ENCODE assay signal across 12 cellular contexts in genomic region chr19:7257148-7258041, GRCh38. TPM values are rescaled to one million over a fixed set of nuclear protein-coding genes. Genes with fewer than 3 reads are reported as not detected.
DNase-seq lines count a peak whose midpoint lies in the region; ATAC-seq, FAIRE-seq and TF ChIP-seq lines count a peak whose summit lies in the region.
"Had no signal": no experiment of that assay in that cellular context is flagged by ENCODE, and none has a peak within 500 bp of the region (broad histone marks: within the 10 kb centered on the region; RNA-seq: fewer than 3 reads in every experiment).

No MANE protein-coding gene starts in this region.

- no TSS peak for BruUV-seq in HepG2 (replicated peaks; lab: Mats Ljungman, UMichigan)

- ATAC-seq in left cardiac atrium (peak in 1 of 2 donors; percentile 87), Right ventricle myocardium superior (ENCODE audit: poor library complexity) (no peak), HepG2 (no peak; the same call in 2 of the 3 replicates), HG03354 (IDR thresholded peaks at IDR 0.05; ENCODE audit: poor library complexity, severe bottlenecking, unreplicated experiment) (no peak)

- intact Hi-C loops in left cardiac atrium (cut with DNase I) (no loop called here), Right ventricle myocardium superior (cut with DNase I) (no loop called here), HepG2 (cut with micrococcal nuclease; ENCODE audit: unreplicated experiment) (no loop called here), vagina (cut with DNase I) (no loop called here)

- no peak for TF ChIP-seq POLR2A in HepG2 (IDR thresholded peaks at IDR 0.05; ENCODE audit: insufficient read depth in 1 of 2, low read depth in 2 of 2, low read length in 2 of 2)
- TF ChIP-seq POLR2A in vagina (IDR thresholded peaks at IDR 0.05) = no peak

- no peak overlapping the region for H3K9ac ChIP-seq in HepG2 (ENCODE audit: insufficient read depth, low read depth, low read length)

- H3K27me3 ChIP-seq in HepG2 (ENCODE audit: control insufficient read depth in 1 of 2, insufficient read depth in 2 of 2, low read length in 2 of 2) (no peaks in the 10 kb centered on the region), vagina (no peaks in the 10 kb centered on the region)
- H3K27me3 ChIP-seq: thyroid gland had no signal

- H3K27ac ChIP-seq in HepG2 (ENCODE audit: extremely low read length, insufficient read depth, low read length) (no peak overlapping the region), vagina (peak overlapping the region; percentile 49)
- H3K27ac ChIP-seq: thyroid gland had no signal

- no peak for TF ChIP-seq RAD21 in HepG2 (CRISPR knock-in tag; IDR thresholded peaks at IDR 0.05)

- H3K9me3 ChIP-seq in HepG2 (ENCODE audit: low read length) (no peaks in the 10 kb centered on the region), vagina (no peaks in the 10 kb centered on the region)
- H3K9me3 ChIP-seq: thyroid gland had no signal

- DNase-seq in left cardiac atrium (peak; percentile 42), Right ventricle myocardium superior (no peak), choroid plexus epithelial cell (ENCODE audit: low read depth) (peak; percentile 83), HepG2 (ENCODE audit: low spot score) (peak; percentile 68), vagina (ENCODE audit: extremely low spot score in 2 of 2) (no peak), occipital lobe (lab: John Stamatoyannopoulos, UW) (no peak), NCI-H1930 (lab: John Stamatoyannopoulos, UW) (no peak)
- DNase-seq: activated CD8-positive, alpha-beta memory T cell treated with anti-CD3 and anti-CD28 coated beads, Interleukin-2, amount 50 U/mL, for 48 hours; NCI-H524; nephron progenitor cell; thyroid gland had no signal

- CTCF ChIA-PET in HepG2 (lab: Yijun Ruan, JAX; ENCODE audit: low intra/inter-chr PET ratio, low total read pairs) = no interaction called here

- H3K4me2 ChIP-seq in HepG2 (ENCODE audit: low read depth, low read length) = no peak overlapping the region

- H3K4me3 ChIP-seq in choroid plexus epithelial cell (ENCODE audit: low read depth, low read length) (no peak overlapping the region), HepG2 (replicated peaks in 1 of 3; ENCODE audit: insufficient read depth in 1 of 3, low read depth in 2 of 3, low read length in 3 of 3) (no peak overlapping the region), vagina (no peak overlapping the region)
- H3K4me3 ChIP-seq: thyroid gland had no signal

- H3K36me3 ChIP-seq in HepG2 (replicated peaks in 1 of 2; ENCODE audit: control insufficient read depth in 1 of 2, insufficient read depth in 2 of 2, low read length in 2 of 2) = peaks cover under 1 to 15% of the 10 kb centered on the region in 2 experiments; a peak in 3 of 5 replicates
- H3K36me3 ChIP-seq in vagina = no peaks in the 10 kb centered on the region
- H3K36me3 ChIP-seq: thyroid gland had no signal

- FAIRE-seq in HepG2 (lab: Jason Lieb, UNC) = no peak

- peaks cover 31% of the 10 kb centered on the region; the same call in 1 of the 2 replicates for H4K20me1 ChIP-seq in HepG2 (ENCODE audit: insufficient read depth, low read length)

- peak in 1 of 2 experiments; percentile 16; a peak in 1 of 4 replicates for TF ChIP-seq EP300 in HepG2 (IDR thresholded peaks at IDR 0.05; ENCODE audit: low read depth in 2 of 2, low read length in 2 of 2)
- no peak for TF ChIP-seq EP300 in HepG2 (CRISPR knock-in tag; IDR thresholded peaks at IDR 0.05; ENCODE audit: borderline replicate concordance)

- TF ChIP-seq CTCF in choroid plexus epithelial cell (conservative IDR thresholded peaks at IDR 0.05; ENCODE audit: low read depth, low read length) (no peak), HepG2 (CRISPR knock-in tag; IDR thresholded peaks at IDR 0.05) (no peak), vagina (IDR thresholded peaks at IDR 0.05) (no peak)

- in situ Hi-C loops in HepG2 (cut with HindIII; ENCODE audit: extremely low pct_ligation_motif_present, low pct_unique_long_range_greater_than_20kb) = no loop called here

- peaks cover 38% of the 10 kb centered on the region for H3K79me2 ChIP-seq in HepG2 (ENCODE audit: insufficient read depth, low read length)

- 78% methylated on average over 17 of the region's 17 CpGs for WGBS in HepG2 (ENCODE audit: low lambda C conversion rate)

- POLR2A ChIA-PET in HepG2 (lab: Yijun Ruan, JAX) = interaction anchor here (0.7 to 1.9 kb wide), 2 partner anchors 37 to 79 kb away, joined by 4 to 5 read pairs; partner anchors contain the start of gene INSR

- H2AFZ ChIP-seq in HepG2 (ENCODE audit: low read length) = no peak overlapping the region

- H3K4me1 ChIP-seq in HepG2 (ENCODE audit: insufficient read depth, low read length) = peaks cover 10% of the 10 kb centered on the region
- H3K4me1 ChIP-seq in vagina = peaks cover 44% of the 10 kb centered on the region

TF ChIP-seq in HepG2, 621 proteins besides CTCF, POLR2A, EP300 and RAD21 (continues in another document):
- TF ChIP-seq THAP8 (CRISPR knock-in tag; IDR thresholded peaks at IDR 0.05; ENCODE audit: borderline replicate concordance) (no peak), STAT5B (CRISPR knock-in tag; IDR thresholded peaks at IDR 0.05) (no peak), ZBTB26 (CRISPR knock-in tag; IDR thresholded peaks at IDR 0.05; ENCODE audit: borderline replicate concordance) (peak; percentile 98), SCMH1 (CRISPR knock-in tag; IDR thresholded peaks at IDR 0.05; ENCODE audit: borderline replicate concordance) (no peak), ZNF350 (CRISPR knock-in tag; IDR thresholded peaks at IDR 0.05; ENCODE audit: borderline replicate concordance, low read depth) (no peak), PHF21A (CRISPR knock-in tag; IDR thresholded peaks at IDR 0.05) (no peak), STAG1 (CRISPR knock-in tag; IDR thresholded peaks at IDR 0.05) (no peak), AGO1 (IDR thresholded peaks at IDR 0.05; ENCODE audit: low read depth, low read length, poor library complexity, severe bottlenecking) (no peak), NAIF1 (CRISPR knock-in tag; IDR thresholded peaks at IDR 0.05; ENCODE audit: borderline replicate concordance) (no peak), GATA4 (IDR thresholded peaks at IDR 0.05; ENCODE audit: borderline replicate concordance, low read depth) (no peak)

RNA-seq across cellular contexts. Expression of gene INSR, which starts 36.8 kb away (rescaled TPM):
- total RNA-seq in left cardiac atrium = 10 to 100 TPM; 44.6 to 52.9 TPM
- total RNA-seq in Right ventricle myocardium superior = 71.9 TPM
- 13.6 and 24.2 TPM in 2 replicates for total RNA-seq in HepG2 (2016; rRNA removed; fragmentation: Illumina TruSeq; extraction: Trizol)
- total RNA-seq in HepG2 (2016; cell fraction: cytosol; rRNA removed; fragmentation: Illumina TruSeq; extraction: Trizol; ENCODE audit: low read depth) = 3.7 and 4.3 TPM in 2 replicates
- total RNA-seq in HepG2 (2016; cell fraction: insoluble cytoplasmic fraction; rRNA removed; fragmentation: Illumina TruSeq; extraction: Trizol) = 10.6 and 24.2 TPM in 2 replicates
- total RNA-seq in HepG2 (2016; cell fraction: membrane; rRNA removed; fragmentation: Illumina TruSeq; extraction: Trizol) = 5.3 and 5.7 TPM in 2 replicates
- 32.3 TPM in 2 replicates for total RNA-seq in HepG2 (2016; cell fraction: nucleus; rRNA removed; fragmentation: Illumina TruSeq; extraction: Trizol)
- 25.7 and 29.8 TPM in 2 replicates for polyA plus RNA-seq in HepG2 (2011; rRNA removed)
- polyA plus RNA-seq in HepG2 (2011; cell fraction: cytosol; rRNA removed) = 12.7 and 15.7 TPM in 2 replicates
- 46.8 and 48.9 TPM in 2 replicates for polyA plus RNA-seq in HepG2 (2011; cell fraction: nucleus; rRNA removed)
- 33.3 and 35.1 TPM in 2 replicates for polyA plus RNA-seq in HepG2 (2012)
- polyA plus RNA-seq in HepG2 (2016; cell fraction: cytosol; fragmentation: Illumina TruSeq; extraction: Trizol; ENCODE audit: low read depth) = 0.49 and 0.50 TPM in 2 replicates
- 5.1 and 6.7 TPM in 2 replicates for polyA plus RNA-seq in HepG2 (2016; cell fraction: insoluble cytoplasmic fraction; fragmentation: Illumina TruSeq; extraction: Trizol; ENCODE audit: low read depth)
- polyA plus RNA-seq in HepG2 (2016; cell fraction: membrane; fragmentation: Illumina TruSeq; extraction: Trizol; ENCODE audit: low read depth) = 1.0 and 1.2 TPM in 2 replicates
- 27.7 and 30.4 TPM in 2 replicates for polyA plus RNA-seq in HepG2 (2016; cell fraction: nucleus; fragmentation: Illumina TruSeq; extraction: Trizol; ENCODE audit: insufficient read depth, low read depth)
- polyA minus RNA-seq in HepG2 (2011; rRNA and poly(A)+ RNA removed; ENCODE audit: low replicate concordance) = 33.9 and 244 TPM in 2 replicates
- 55.0 and 72.8 TPM in 2 replicates for polyA minus RNA-seq in HepG2 (2011; cell fraction: cytosol; rRNA and poly(A)+ RNA removed)
- 105 and 154 TPM in 2 replicates for polyA minus RNA-seq in HepG2 (2011; cell fraction: nucleus; rRNA and poly(A)+ RNA removed)
- 86.7 TPM for total RNA-seq in vagina
- total RNA-seq in occipital lobe = 84.7 TPM

Comparison
In these comparisons a context has a peak if more than half of its experiments do, and no peak if none do; other contexts are left out.
1. DNase-seq: peak in left cardiac atrium (single experiment), choroid plexus epithelial cell (single experiment) and HepG2 (single experiment); none in Right ventricle myocardium superior (single experiment), vagina (0 of 2), occipital lobe (single experiment) and NCI-H1930 (0 of 2).